Comparison of ENCODE assay signal across 14 cellular contexts in the genomic region with DNA sequence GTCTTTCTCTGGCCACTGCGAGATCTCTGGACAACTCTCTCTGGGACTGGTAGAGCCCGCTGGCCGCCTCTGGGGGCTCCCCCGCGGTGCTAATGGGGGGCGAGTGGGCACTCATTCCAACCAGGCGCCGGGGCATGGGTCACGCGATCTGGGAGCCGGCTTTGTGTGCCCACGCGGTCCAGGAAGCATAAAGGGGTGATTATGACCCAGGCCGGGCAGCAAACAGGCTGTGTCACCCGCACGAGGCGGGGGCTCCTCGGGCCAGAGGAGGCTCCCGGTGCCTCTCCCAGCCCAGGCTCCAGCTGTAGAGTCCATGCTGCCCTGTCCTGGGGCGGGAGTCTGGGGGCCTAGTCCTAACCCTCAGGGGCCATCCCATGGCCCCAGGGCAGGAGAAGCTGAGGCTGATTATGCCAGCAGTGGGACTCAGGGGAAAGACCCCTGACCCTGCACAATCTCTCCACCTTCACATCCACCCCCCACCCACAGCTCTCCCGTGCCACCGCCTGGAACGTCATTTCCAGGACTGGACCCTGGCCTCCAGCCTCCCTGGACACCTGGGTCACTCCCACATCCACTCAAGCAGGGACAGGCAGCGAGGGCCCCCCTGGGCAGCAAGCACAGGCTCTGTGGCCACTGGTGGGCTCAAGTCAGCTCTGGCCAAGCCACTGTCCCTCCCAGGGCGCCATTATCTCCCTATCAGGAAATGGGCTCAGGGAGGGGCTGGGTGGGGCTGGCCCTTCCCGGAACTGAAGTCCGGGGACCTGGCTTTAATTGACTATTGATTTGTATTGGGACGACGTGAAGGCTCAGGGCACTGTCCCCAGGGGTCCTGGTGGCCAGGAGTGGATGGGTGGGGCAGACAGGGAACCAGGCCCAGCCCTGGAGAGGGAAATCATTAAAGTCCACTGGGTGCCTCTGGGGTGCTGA. TPM values are rescaled to one million over a fixed set of nuclear protein-coding genes. Genes with fewer than 3 reads are reported as not detected.
DNase-seq lines count a peak whose midpoint lies in the region; ATAC-seq and TF ChIP-seq lines count a peak whose summit lies in the region.
"Had no signal": no experiment of that assay in that cellular context is flagged by ENCODE, and none has a peak within 500 bp of the region (broad histone marks: within the 10 kb centered on the region; RNA-seq: fewer than 3 reads in every experiment).

No MANE protein-coding gene starts in this region.

- CTCF ChIA-PET in OCI-LY7 (lab: Charles Lee; ENCODE audit: unreplicated experiment), result no interaction called here
- CTCF ChIA-PET in CD4-positive, alpha-beta memory T cell (lab: Charles Lee; ENCODE audit: partially characterized antibody), result no interaction called here

- peaks cover 8 to 15% (median 9%) of the 10 kb centered on the region in 4 donors for H3K4me1 Mint-ChIP-seq in CD4-positive, alpha-beta memory T cell

- H3K4me3 ChIP-seq in OCI-LY7 (ENCODE audit: low read depth, low read length, poor library complexity, severe bottlenecking) (no peak overlapping the region), colonic mucosa (no peak overlapping the region)
- H3K4me3 ChIP-seq in CD4-positive, alpha-beta memory T cell (ENCODE audit: low read length in 2 of 2), result no peak overlapping the region
- H3K4me3 ChIP-seq: GM12878 had no signal

- no peaks in the 10 kb centered on the region for H3K36me3 Mint-ChIP-seq in CD4-positive, alpha-beta memory T cell

- H3K9me3 ChIP-seq in OCI-LY7 (ENCODE audit: low read length) (no peaks in the 10 kb centered on the region; the same call in 1 of the 2 replicates), colonic mucosa (no peaks in the 10 kb centered on the region)
- H3K9me3 ChIP-seq in CD4-positive, alpha-beta memory T cell (ENCODE audit: control insufficient read depth in 1 of 2, low read length in 2 of 2), result no peaks in the 10 kb centered on the region

- H3K4me3 Mint-ChIP-seq in CD4-positive, alpha-beta memory T cell, result no peak overlapping the region
- H3K4me3 Mint-ChIP-seq: activated CD8-positive, alpha-beta T cell treated with anti-CD3 and anti-CD28 coated beads, Interleukin-2, amount 10 ng/mL, durations not matched to agents 7 days and 5 days had no signal

- ATAC-seq in HG02571 (IDR thresholded peaks at IDR 0.05; ENCODE audit: unreplicated experiment) (no peak), HG03139 (IDR thresholded peaks at IDR 0.05; ENCODE audit: unreplicated experiment) (no peak)
- ATAC-seq: activated CD8-positive, alpha-beta T cell treated with anti-CD3 and anti-CD28 coated beads, Interleukin-2, amount 10 ng/mL, durations not matched to agents 7 days and 5 days; GM12878 had no signal

- H3K27ac Mint-ChIP-seq in CD4-positive, alpha-beta memory T cell, result no peak overlapping the region
- H3K27ac Mint-ChIP-seq: activated CD8-positive, alpha-beta T cell treated with anti-CD3 and anti-CD28 coated beads, Interleukin-2, amount 10 ng/mL, durations not matched to agents 7 days and 5 days had no signal

- H3K4me1 ChIP-seq in OCI-LY7 (ENCODE audit: insufficient read depth, low read length, poor library complexity, severe bottlenecking) (peaks cover 69% of the 10 kb centered on the region), colonic mucosa (no peaks in the 10 kb centered on the region)
- H3K4me1 ChIP-seq in CD4-positive, alpha-beta memory T cell (ENCODE audit: insufficient read depth, low read length), result peaks cover 12% of the 10 kb centered on the region

- no peaks in the 10 kb centered on the region for H3K9me2 ChIP-seq in OCI-LY7 (ENCODE audit: insufficient read depth, low read length)

- H3K27me3 Mint-ChIP-seq in CD4-positive, alpha-beta memory T cell, result peaks cover 21 to 29% of the 10 kb centered on the region in 2 donors

- BruUV-seq in OCI-LY7 (replicated peaks; lab: Mats Ljungman, UMichigan), result no TSS peak

- TF ChIP-seq CTCF in OCI-LY7 (conservative IDR thresholded peaks at IDR 0.05; ENCODE audit: low read length) (no peak), colonic mucosa (IDR thresholded peaks at IDR 0.05) (no peak)

- intact Hi-C loops in OCI-LY7 (cut with micrococcal nuclease; ENCODE audit: unreplicated experiment) (no loop called here), colonic mucosa (cut with DNase I) (no loop called here)
- intact Hi-C loops in CD4-positive, alpha-beta memory T cell (cut with micrococcal nuclease), result no loop called here

- H3K36me3 ChIP-seq in OCI-LY7 (ENCODE audit: insufficient read depth, low read length) (peaks cover 14% of the 10 kb centered on the region; the same call in 1 of the 2 replicates), colonic mucosa (no peaks in the 10 kb centered on the region)
- H3K36me3 ChIP-seq in CD4-positive, alpha-beta memory T cell (ENCODE audit: insufficient read depth, low read length), result no peaks in the 10 kb centered on the region

- H3K9me3 Mint-ChIP-seq in CD4-positive, alpha-beta memory T cell, result peaks cover 0 to 7% (median 0%) of the 10 kb centered on the region in 8 donors

- POLR2A ChIA-PET in OCI-LY7 (lab: Charles Lee), result interaction anchor here (0.6 kb wide), 1 partner anchor 362 kb away, joined by 3 read pairs; no protein-coding TSS in a partner anchor
- POLR2A ChIA-PET in CD4-positive, alpha-beta memory T cell (lab: Charles Lee; ENCODE audit: partially characterized antibody), result no interaction called here

- H2AFZ ChIP-seq in OCI-LY7 (ENCODE audit: low read length), result no peak overlapping the region

- H3K27ac ChIP-seq in OCI-LY7 (ENCODE audit: low read depth, low read length, poor library complexity, severe bottlenecking), result no peak overlapping the region
- peak overlapping the region; percentile 93 for H3K27ac ChIP-seq in substantia nigra (ENCODE audit: low read depth, low read length, poor library complexity, severe bottlenecking)
- no peak overlapping the region for H3K27ac ChIP-seq in CD4-positive, alpha-beta memory T cell (ENCODE audit: low read depth, low read length)
- H3K27ac ChIP-seq in colonic mucosa, result no peak overlapping the region
- H3K27ac ChIP-seq: C4-2B had no signal

- no peak overlapping the region for H3K9ac ChIP-seq in colonic mucosa (ENCODE audit: low read depth in 2 of 2, low read length in 2 of 2)

- peaks cover 10% of the 10 kb centered on the region for H3K27me3 ChIP-seq in CD4-positive, alpha-beta memory T cell (ENCODE audit: insufficient read depth, low read length)
- H3K27me3 ChIP-seq in colonic mucosa, result peaks cover 13% of the 10 kb centered on the region

- H3K4me2 ChIP-seq in OCI-LY7 (ENCODE audit: low read length), result peak overlapping the region; percentile 73; the same call in 1 of the 2 replicates

- H4K20me1 ChIP-seq in OCI-LY7 (ENCODE audit: insufficient read depth, low read length), result no peaks in the 10 kb centered on the region

- no peaks in the 10 kb centered on the region; the same call in none of the 2 replicates for H3K79me2 ChIP-seq in OCI-LY7 (ENCODE audit: insufficient read depth, low read depth, low read length)

- no peak for DNase-seq in OCI-LY7 (ENCODE audit: low spot score)
- peak; percentile 40 for DNase-seq in ecto neural progenitor cell (ENCODE audit: low spot score)
- peak; percentile 72 for DNase-seq in midbrain (lab: John Stamatoyannopoulos, UW)
- DNase-seq in substantia nigra (lab: John Stamatoyannopoulos, UW), result peak in 48 of 49 donors; percentile 33 to 91 (median 70)
- DNase-seq in CD4-positive, alpha-beta memory T cell, result no peak
- no peak for DNase-seq in colonic mucosa
- DNase-seq: activated CD8-positive, alpha-beta T cell treated with anti-CD3 and anti-CD28 coated beads, Interleukin-2, amount 10 ng/mL, durations not matched to agents 7 days and 5 days; activated effector memory CD4-positive, alpha-beta T cell treated with Interleukin-2 at 50 U/mL for 16 hours; NCI-H2029; stimulated activated CD4-positive, alpha-beta T cell treated with anti-CD3 and anti-CD28 coated beads, Interleukin-15, amount 100 ng/mL, for 24 hours had no signal

RNA-seq across cellular contexts. Expression of a gene that starts 50.0 kb away (rescaled TPM):
- 39.0 and 48.5 TPM in 2 replicates for total RNA-seq in OCI-LY7 (2014; rRNA removed; shearing (Covaris generic))
- total RNA-seq in OCI-LY7 (2022), result 76.6 and 88.7 TPM in 2 replicates
- total RNA-seq in CD4-positive, alpha-beta memory T cell, result under 1 TPM; 0.20 to 0.30 TPM
- under 1 TPM in 1 of 2 donors, not detected in 1; 0.26 TPM for polyA plus RNA-seq in CD4-positive, alpha-beta memory T cell
- total RNA-seq in colonic mucosa, result 10 to 100 TPM in 1 of 2 donors, 1 to 10 TPM in 1; 7.9 to 15.6 TPM

Comparison
In these comparisons a context has a peak if more than half of its experiments do, and no peak if none do; other contexts are left out.
1. DNase-seq: peak in ecto neural progenitor cell (single experiment), midbrain (single experiment) and substantia nigra (48 of 49); none in OCI-LY7 (single experiment), CD4-positive, alpha-beta memory T cell (0 of 5) and colonic mucosa (single experiment).
2. RNA of a gene that starts 50.0 kb away (total RNA-seq): 39.0 to 88.7 TPM in OCI-LY7 and 7.9 to 15.6 TPM in colonic mucosa; 0.20 to 0.30 TPM in CD4-positive, alpha-beta memory T cell; every median in the first group is over 4 times any median in the second.